ENCODE assay signal across 20 cellular contexts in genomic region chr10:117616179-117616578, GRCh38.
A peak's percentile ranks its signal among the peaks of the same experiment; 100 is the strongest.
DNase-seq lines count a peak whose midpoint lies in the region; ATAC-seq and TF ChIP-seq lines count a peak whose summit lies in the region.
"Had no signal": no experiment of that assay in that cellular context is flagged by ENCODE, and none has a peak within 500 bp of the region (broad histone marks: within the 10 kb centered on the region; RNA-seq: fewer than 3 reads in every experiment).

No MANE protein-coding gene starts in this region.

- no peak overlapping the region for H3K14ac ChIP-seq in neuronal stem cell (ENCODE audit: low read length)
- H3K14ac ChIP-seq in H9 (ENCODE audit: insufficient read depth, low read length): no peak overlapping the region

- H3K27ac ChIP-seq in GM23338 (ENCODE audit: low read depth) (no peak overlapping the region), neuronal stem cell (replicated peaks; ENCODE audit: low read length) (no peak overlapping the region), H9 (ENCODE audit: insufficient read length, low read depth, low read length) (no peak overlapping the region), heart left ventricle (no peak overlapping the region)
- H3K27ac ChIP-seq: GM23248, neutrophil, right lobe of liver had no signal

- H4K5ac ChIP-seq in H9 (ENCODE audit: insufficient read length, low read depth, low read length): no peak overlapping the region

- DNase-seq in GM12865 (ENCODE audit: low read depth) (peak; percentile 54), GM23338 (ENCODE audit: low spot score) (no peak), cerebellar cortex (ENCODE audit: low spot score) (no peak), neuronal stem cell (ENCODE audit: low spot score) (no peak), H9 (no peak), heart left ventricle (no peak)
- DNase-seq: activated CD4-positive, alpha-beta memory T cell treated with anti-CD3 and anti-CD28 coated beads for 36 hours; central memory CD4-positive, alpha-beta T cell; effector memory CD8-positive, alpha-beta T cell; GDM1; GM23248; hippocampal formation; kidney glomerular epithelial cell; NCI-H187 treated with DMSO at 0.1 percent for 48 hours; right lobe of liver had no signal

- H3K9me3 Mint-ChIP-seq in GM23338 (no peaks in the 10 kb centered on the region), H9 (no peaks in the 10 kb centered on the region)
- H3K9me3 Mint-ChIP-seq: activated CD4-positive, alpha-beta memory T cell treated with anti-CD3 and anti-CD28 coated beads for 36 hours; mesothelial cell of epicardium had no signal

- H2BK5ac ChIP-seq in neuronal stem cell (ENCODE audit: low read length) (no peak overlapping the region), H9 (ENCODE audit: insufficient read length, low read length) (no peak overlapping the region)

- H3K4me3 Mint-ChIP-seq in GM23338 (no peak overlapping the region), H9 (no peak overlapping the region)
- H3K4me3 Mint-ChIP-seq: activated CD4-positive, alpha-beta memory T cell treated with anti-CD3 and anti-CD28 coated beads for 36 hours; effector memory CD8-positive, alpha-beta T cell; mesothelial cell of epicardium had no signal

- H3K36me3 Mint-ChIP-seq in GM23338 (ENCODE audit: low read depth) (no peaks in the 10 kb centered on the region; the same call in 2 of the 3 replicates), H9 (ENCODE audit: insufficient read depth in 1 of 3, low read depth in 3 of 3) (no peaks in the 10 kb centered on the region; a peak in 1 of 7 replicates)
- H3K36me3 Mint-ChIP-seq: activated CD4-positive, alpha-beta memory T cell treated with anti-CD3 and anti-CD28 coated beads for 36 hours; mesothelial cell of epicardium had no signal

- H4K8ac ChIP-seq in neuronal stem cell (ENCODE audit: low read depth, low read length) (no peak overlapping the region), H9 (replicated peaks; ENCODE audit: insufficient read length, low read depth, low read length) (no peak overlapping the region)

- H3K23ac ChIP-seq in neuronal stem cell (ENCODE audit: low read depth, low read length, poor library complexity) (no peak overlapping the region), H9 (ENCODE audit: insufficient read length, low read depth, low read length) (no peak overlapping the region)

- H2BK20ac ChIP-seq in H9 (ENCODE audit: low read depth, low read length, poor library complexity, severe bottlenecking): no peak overlapping the region

- no peaks in the 10 kb centered on the region for H3K79me2 ChIP-seq in GM23338 (replicated peaks; ENCODE audit: insufficient read depth)
- no peaks in the 10 kb centered on the region for H3K79me2 ChIP-seq in H9 (ENCODE audit: insufficient read depth, low read length)

- H2BK120ac ChIP-seq in neuronal stem cell (ENCODE audit: low read depth, low read length): no peak overlapping the region
- no peak overlapping the region for H2BK120ac ChIP-seq in H9 (ENCODE audit: low read depth, low read length, poor library complexity, severe bottlenecking)

- H2BK12ac ChIP-seq in neuronal stem cell (ENCODE audit: low read length) (no peak overlapping the region), H9 (ENCODE audit: insufficient read length, low read depth, low read length) (no peak overlapping the region)

- H4K20me1 ChIP-seq in GM23338 (replicated peaks; ENCODE audit: insufficient read depth) (no peaks in the 10 kb centered on the region), H9 (ENCODE audit: control insufficient read depth, insufficient read depth, insufficient read length) (no peaks in the 10 kb centered on the region)

- H3K4me1 Mint-ChIP-seq in GM23338: no peaks in the 10 kb centered on the region
- peaks cover 0 to 4% of the 10 kb centered on the region in 2 experiments; a peak in 1 of 4 replicates for H3K4me1 Mint-ChIP-seq in H9

- no peaks in the 10 kb centered on the region for H3K27me3 ChIP-seq in GM23338 (ENCODE audit: insufficient read depth)
- no peaks in the 10 kb centered on the region for H3K27me3 ChIP-seq in neuronal stem cell (ENCODE audit: control insufficient read depth in 3 of 3, insufficient read depth in 3 of 3, low read depth in 1 of 3, low read length in 3 of 3)
- H3K27me3 ChIP-seq in H9 (ENCODE audit: insufficient read depth, low read length): no peaks in the 10 kb centered on the region
- peaks cover 0 to 24% (median 0%) of the 10 kb centered on the region in 9 donors for H3K27me3 ChIP-seq in heart left ventricle
- H3K27me3 ChIP-seq: right lobe of liver had no signal

- TF ChIP-seq CTCF in GM12865 (IDR thresholded peaks at IDR 0.05; ENCODE audit: insufficient read depth, low read depth, low read length, missing control alignments) (no peak), GM23338 (conservative IDR thresholded peaks at IDR 0.05; ENCODE audit: low read depth in 2 of 2) (no peak), H9 (conservative IDR thresholded peaks at IDR 0.05) (no peak), heart left ventricle (IDR thresholded peaks at IDR 0.05) (no peak)

- TF ChIP-seq POLR2A in heart left ventricle (IDR thresholded peaks at IDR 0.05): no peak

- H3K9me3 ChIP-seq in neuronal stem cell (replicated peaks in 1 of 2; ENCODE audit: control insufficient read depth in 2 of 2, insufficient read depth in 1 of 2, low read depth in 1 of 2, low read length in 2 of 2) (peaks cover 0 to 1% of the 10 kb centered on the region in 2 donors), H9 (ENCODE audit: control insufficient read depth, low read depth, low read length) (no peaks in the 10 kb centered on the region), heart left ventricle (no peaks in the 10 kb centered on the region)
- H3K9me3 ChIP-seq: neutrophil, right lobe of liver had no signal

- ATAC-seq in GM19025 (IDR thresholded peaks at IDR 0.05; ENCODE audit: low read depth, unreplicated experiment): peak; percentile 58
- ATAC-seq in GM23338: no peak
- peak; percentile 86 for ATAC-seq in HG03432 (IDR thresholded peaks at IDR 0.05; ENCODE audit: unreplicated experiment)
- ATAC-seq in heart left ventricle: no peak
- ATAC-seq: effector memory CD8-positive, alpha-beta T cell; Panc1; right lobe of liver had no signal

- H3K79me1 ChIP-seq in neuronal stem cell (ENCODE audit: low read depth, low read length): no peaks in the 10 kb centered on the region
- no peaks in the 10 kb centered on the region for H3K79me1 ChIP-seq in H9 (ENCODE audit: insufficient read depth, low read depth, low read length, poor library complexity, severe bottlenecking)

- no CpG with 5 or more reads among the region's 9 CpGs for WGBS in neuronal stem cell (ENCODE audit: extremely low coverage in 2 of 2, insufficient read length in 2 of 2, insufficient replicate concordance in 1 of 2), 2 donors
- no CpG with 5 or more reads among the region's 9 CpGs for WGBS in H9 (ENCODE audit: extremely low coverage, insufficient read length, low lambda C conversion rate)
- WGBS in heart left ventricle, 4 donors: 64 to 75% (median 69%) methylated on average over 9 of the region's 9 CpGs

- no peak overlapping the region for H3K56ac ChIP-seq in H9 (ENCODE audit: insufficient read length, low read depth, low read length)

- H2AK5ac ChIP-seq in neuronal stem cell (ENCODE audit: low read depth, low read length) (no peak overlapping the region), H9 (ENCODE audit: insufficient read length, low read length) (no peak overlapping the region)

- no peaks in the 10 kb centered on the region for H3F3A ChIP-seq in GM23338 (replicated peaks; ENCODE audit: low read depth)

- H3K27me3 Mint-ChIP-seq in GM23338 (ENCODE audit: insufficient read depth, low read depth, poor library complexity) (peaks cover under 1% of the 10 kb centered on the region), H9 (ENCODE audit: low read depth) (peaks cover 18% of the 10 kb centered on the region)

- intact Hi-C loops in heart left ventricle (cut with DNase I): no loop called here

- H3K27ac Mint-ChIP-seq in GM23338 (no peak overlapping the region), H9 (no peak overlapping the region; a peak in 1 of 7 replicates)
- H3K27ac Mint-ChIP-seq: activated CD4-positive, alpha-beta memory T cell treated with anti-CD3 and anti-CD28 coated beads for 36 hours; effector memory CD8-positive, alpha-beta T cell; mesothelial cell of epicardium had no signal

- H2AFZ ChIP-seq in GM23338 (0 out of 2 replicates have a peak overlapping the region, but pooled peaks have one; percentile 2), neuronal stem cell (ENCODE audit: low read length) (no peak overlapping the region), H9 (ENCODE audit: low read length) (no peak overlapping the region)
- H2AFZ ChIP-seq: GM23248 had no signal

- no peaks in the 10 kb centered on the region for H3K4me1 ChIP-seq in GM23338 (ENCODE audit: insufficient read depth)
- peaks cover 0 to 4% of the 10 kb centered on the region in 2 donors for H3K4me1 ChIP-seq in neuronal stem cell (ENCODE audit: control insufficient read depth in 2 of 2, insufficient read depth in 1 of 2, low read depth in 1 of 2, low read length in 2 of 2)
- H3K4me1 ChIP-seq in H9 (ENCODE audit: insufficient read depth, low read length): no peaks in the 10 kb centered on the region
- H3K4me1 ChIP-seq in heart left ventricle: no peaks in the 10 kb centered on the region
- H3K4me1 ChIP-seq: right lobe of liver had no signal

- no peaks in the 10 kb centered on the region for H3K23me2 ChIP-seq in H9 (ENCODE audit: insufficient read length, low read depth, low read length, poor library complexity, severe bottlenecking)

- no peak overlapping the region for H3K9ac ChIP-seq in neuronal stem cell (ENCODE audit: low read depth, low read length, poor library complexity)
- no peak overlapping the region for H3K9ac ChIP-seq in H9 (ENCODE audit: extremely low read depth, insufficient read length, low read length)
- H3K9ac ChIP-seq: GM23248 had no signal

- H3K36me3 ChIP-seq in GM23338 (ENCODE audit: insufficient read depth) (no peaks in the 10 kb centered on the region), neuronal stem cell (replicated peaks in 1 of 2; ENCODE audit: control insufficient read depth in 2 of 2, insufficient read depth in 2 of 2, low read length in 2 of 2) (no peaks in the 10 kb centered on the region), heart left ventricle (no peaks in the 10 kb centered on the region)
- H3K36me3 ChIP-seq: neutrophil, right lobe of liver had no signal

- no peak overlapping the region for H3T11ph ChIP-seq in H9 (ENCODE audit: low read length)

- no peak overlapping the region for H3K4me3 ChIP-seq in GM12865 (ENCODE audit: low read depth, low read length)
- H3K4me3 ChIP-seq in GM23338: no peak overlapping the region
- no peak overlapping the region for H3K4me3 ChIP-seq in neuronal stem cell (ENCODE audit: low read length in 2 of 2)
- no peak overlapping the region for H3K4me3 ChIP-seq in heart left ventricle
- H3K4me3 ChIP-seq: GM23248, right lobe of liver had no signal

- no peaks in the 10 kb centered on the region for H3K9me2 ChIP-seq in GM23338 (ENCODE audit: insufficient read depth)

- H3K18ac ChIP-seq in neuronal stem cell (ENCODE audit: low read length) (no peak overlapping the region), H9 (ENCODE audit: insufficient read length, low read depth, low read length) (no peak overlapping the region)

- H3K4ac ChIP-seq in neuronal stem cell (ENCODE audit: low read length): no peak overlapping the region
- H3K4ac ChIP-seq in H9 (ENCODE audit: low read depth, low read length): no peak overlapping the region

- no peak overlapping the region for H2BK15ac ChIP-seq in neuronal stem cell (ENCODE audit: low read length)
- no peak overlapping the region for H2BK15ac ChIP-seq in H9 (ENCODE audit: low read depth, low read length)

- H4K91ac ChIP-seq in neuronal stem cell (ENCODE audit: low read depth, low read length, poor library complexity) (no peak overlapping the region), H9 (ENCODE audit: insufficient read length, low read depth, low read length) (no peak overlapping the region)

- H3K4me2 ChIP-seq in GM23338 (no peak overlapping the region), neuronal stem cell (ENCODE audit: insufficient read depth, low read length, poor library complexity, severe bottlenecking) (no peak overlapping the region), H9 (ENCODE audit: insufficient read depth, insufficient read length, low read length) (no peak overlapping the region)

Comparison
In these comparisons a context has a peak if more than half of its experiments do, and no peak if none do; other contexts are left out.
1. ATAC-seq: peak in GM19025 (single experiment) and HG03432 (single experiment); none in GM23338 (single experiment) and heart left ventricle (0 of 4).